Comparison of ENCODE assay signal across 9 cellular contexts in the genomic region with DNA sequence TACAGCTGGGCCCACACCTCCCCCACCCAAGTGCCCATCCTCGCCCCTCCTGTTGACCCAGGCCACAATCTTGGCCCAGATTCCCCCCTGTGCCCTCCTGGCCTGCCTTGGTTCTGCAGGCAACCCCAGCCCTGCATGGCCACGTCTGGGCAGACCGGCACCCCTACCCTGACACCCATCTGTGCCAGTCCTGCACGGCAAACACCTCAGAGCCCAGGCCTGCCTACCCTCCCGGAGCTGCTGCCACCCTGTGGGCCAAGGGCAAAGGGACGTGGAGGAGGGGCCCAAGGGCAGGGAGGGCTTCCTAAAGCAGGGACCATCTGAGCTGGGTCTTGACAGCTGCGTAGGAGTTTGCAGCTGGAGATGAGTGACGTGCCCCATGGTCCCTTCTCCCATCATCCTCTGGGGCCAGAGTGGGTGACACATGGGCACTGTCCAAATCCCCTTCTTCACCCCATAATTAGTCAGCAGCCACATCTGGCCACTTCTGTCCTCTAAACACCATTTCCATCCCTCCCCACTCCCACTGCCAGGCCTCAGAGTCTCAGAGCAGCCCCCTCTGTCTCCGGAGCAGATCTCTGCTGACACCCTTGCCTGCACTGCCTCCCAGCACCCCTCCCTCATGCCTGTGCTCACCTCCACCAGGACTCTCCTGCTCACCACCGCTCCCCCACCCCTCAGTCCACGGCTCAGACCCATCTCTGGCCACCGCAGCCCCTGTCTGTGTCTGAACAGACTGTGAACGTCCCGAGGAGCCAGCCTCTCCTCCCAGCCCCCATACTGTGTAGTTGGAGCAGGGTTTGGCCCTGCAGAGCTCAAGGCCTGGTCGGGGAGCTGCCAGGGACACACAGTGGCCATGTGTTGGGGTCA. TPM values are rescaled to one million over a fixed set of nuclear protein-coding genes. Genes with fewer than 3 reads are reported as not detected.
DNase-seq lines count a peak whose midpoint lies in the region; ATAC-seq and TF ChIP-seq lines count a peak whose summit lies in the region.
"Had no signal": no experiment of that assay in that cellular context is flagged by ENCODE, and none has a peak within 500 bp of the region (broad histone marks: within the 10 kb centered on the region; RNA-seq: fewer than 3 reads in every experiment).

No MANE protein-coding gene starts in this region.

- peaks cover 36% of the 10 kb centered on the region for H3K36me3 ChIP-seq in adipocyte (ENCODE audit: control insufficient read depth, insufficient read depth, low read length, severe bottlenecking)
- peaks cover 0 to 48% of the 10 kb centered on the region in 2 donors for H3K36me3 ChIP-seq in left lung
- H3K36me3 ChIP-seq in thyroid gland: peaks cover 16 to 17% of the 10 kb centered on the region in 2 donors

- H3K4me3 ChIP-seq in adipocyte (ENCODE audit: low read length) (no peak overlapping the region), left lung (no peak overlapping the region), thyroid gland (replicated peaks in 1 of 3) (no peak overlapping the region)

- no peak for ATAC-seq in left lung

- intact Hi-C loops in left lung (cut with DNase I): loop anchor here (5.0 to 10.0 kb wide), 2 partner anchors 107 to 120 kb away; no protein-coding TSS in a partner anchor
- intact Hi-C loops in thyroid gland (cut with DNase I): loop anchor here (2.0 to 10.0 kb wide), 3 partner anchors 107 to 530 kb away; no protein-coding TSS in a partner anchor

- H3K27me3 ChIP-seq in adipocyte (replicated peaks; ENCODE audit: control insufficient read depth, insufficient read depth, low read length): no peaks in the 10 kb centered on the region
- H3K27me3 ChIP-seq in left lung: no peaks in the 10 kb centered on the region
- H3K27me3 ChIP-seq in thyroid gland: no peaks in the 10 kb centered on the region

- H3K9ac ChIP-seq in adipocyte (ENCODE audit: low read length): peak overlapping the region; percentile 28

- H3K27ac ChIP-seq in left lung: peak overlapping the region; percentile 47 to 58
- H3K27ac ChIP-seq in thyroid gland: peak overlapping the region in 2 of 3 donors; percentile 49 to 69

- DNase-seq in LHCN-M2 (ENCODE audit: low read depth): peak; percentile 73
- no peak for DNase-seq in adipocyte (ENCODE audit: low read depth)
- no peak for DNase-seq in left lung
- no peak for DNase-seq in thyroid gland
- DNase-seq in COLO668 (lab: John Stamatoyannopoulos, UW; ENCODE audit: unreplicated experiment): no peak
- no peak for DNase-seq in ecto neural progenitor cell (ENCODE audit: low spot score)
- DNase-seq in HuH-7.5 (ENCODE audit: low spot score): no peak
- DNase-seq: midbrain, NCI-H1930 had no signal

- TF ChIP-seq CTCF in left lung (IDR thresholded peaks at IDR 0.05) (no peak), thyroid gland (IDR thresholded peaks at IDR 0.05) (no peak)

- TF ChIP-seq POLR2A in thyroid gland (IDR thresholded peaks at IDR 0.05): no peak

- H3K4me1 ChIP-seq in adipocyte (ENCODE audit: control insufficient read depth, insufficient read depth, low read length) (peaks cover 60% of the 10 kb centered on the region), left lung (peaks cover 4 to 39% of the 10 kb centered on the region in 2 donors), thyroid gland (peaks cover 5 to 34% of the 10 kb centered on the region in 2 donors)

- 62 to 73% methylated on average over 12 to 13 of the region's 15 CpGs for WGBS in thyroid gland, 2 donors

- H3K9me3 ChIP-seq in adipocyte (ENCODE audit: control insufficient read depth, low read length): no peaks in the 10 kb centered on the region
- H3K9me3 ChIP-seq in left lung: no peaks in the 10 kb centered on the region
- H3K9me3 ChIP-seq in thyroid gland: no peaks in the 10 kb centered on the region

RNA-seq across cellular contexts. Expression of a gene that starts 35.6 kb away (rescaled TPM):
- total RNA-seq in LHCN-M2 (2014; rRNA removed) (6.3 and 9.1 TPM in 2 replicates), left lung (10 to 100 TPM; 19.4 to 22.3 TPM), thyroid gland (10 to 100 TPM; 26.9 to 41.9 (median 37.4) TPM)
- polyA plus RNA-seq in LHCN-M2 (2012): 6.6 TPM
